ENCODE assay signal across 13 cellular contexts in genomic region chr21:36035381-36035791, GRCh38. TPM values are rescaled to one million over a fixed set of nuclear protein-coding genes. Genes with fewer than 3 reads are reported as not detected.
DNase-seq lines count a peak whose midpoint lies in the region; ATAC-seq, FAIRE-seq and TF ChIP-seq lines count a peak whose summit lies in the region.
"Had no signal": no experiment of that assay in that cellular context is flagged by ENCODE, and none has a peak within 500 bp of the region (broad histone marks: within the 10 kb centered on the region; RNA-seq: fewer than 3 reads in every experiment).

No MANE protein-coding gene starts in this region.

- DNase-seq in Caki2 (ENCODE audit: low read depth) (peak; percentile 55), H7 (peak; percentile 71), K562 (ENCODE audit: extremely low read depth in 1 of 4, low spot score in 3 of 4) (peak in 2 of 4 experiments; percentile 21 to 38), lower lobe of right lung (no peak), NCI-H345 (lab: John Stamatoyannopoulos, UW) (no peak)
- no peak for DNase-seq in activated CD8-positive, alpha-beta T cell treated with anti-CD3 and anti-CD28 coated beads for 36 hours
- DNase-seq: activated CD4-positive, alpha-beta T cell treated with anti-CD3 and anti-CD28 coated beads for 36 hours; activated T-cell treated with anti-CD3 and anti-CD28 coated beads, Interleukin-2, amount 50 U/mL, for 72 hours; immature natural killer cell; NCI-H1436 treated with DMSO at 0.1 percent for 48 hours had no signal

- no peak overlapping the region for H2AFZ ChIP-seq in K562 (ENCODE audit: low read depth, low read length)

- TF ChIP-seq CTCF in K562 (IDR thresholded peaks at IDR 0.05 in 2 of 3, conservative IDR thresholded peaks at IDR 0.05 in 1 of 3; ENCODE audit: insufficient read depth in 2 of 3, low read depth in 1 of 3, low read length in 3 of 3) (peak; percentile 11 to 33 (median 30); a peak in 2 of 6 replicates), lower lobe of right lung (IDR thresholded peaks at IDR 0.05) (no peak)
- TF ChIP-seq CTCF in activated CD8-positive, alpha-beta T cell treated with anti-CD3 and anti-CD28 coated beads for 36 hours (IDR thresholded peaks at IDR 0.05): no peak

- peaks cover 15% of the 10 kb centered on the region for H3K36me3 Mint-ChIP-seq in activated CD8-positive, alpha-beta T cell treated with anti-CD3 and anti-CD28 coated beads for 36 hours (ENCODE audit: low read depth)

- peak; percentile 57 for ATAC-seq in K562
- peak; percentile 15 to 32 for ATAC-seq in lower lobe of right lung
- no peak for ATAC-seq in GM21515 (IDR thresholded peaks at IDR 0.05; ENCODE audit: unreplicated experiment)
- ATAC-seq in activated CD8-positive, alpha-beta T cell treated with anti-CD3 and anti-CD28 coated beads for 36 hours: no peak
- ATAC-seq: activated CD4-positive, alpha-beta T cell treated with anti-CD3 and anti-CD28 coated beads for 36 hours; activated T-cell treated with anti-CD3 and anti-CD28 coated beads, Interleukin-2, amount 50 U/mL, for 72 hours had no signal

- no TSS peak for BruUV-seq in K562 (replicated peaks; lab: Mats Ljungman, UMichigan)

- H3K4me3 ChIP-seq in H7 (ENCODE audit: insufficient read depth, low read depth, low read length) (no peak overlapping the region), K562 (no peak overlapping the region), lower lobe of right lung (no peak overlapping the region)

- POLR2A ChIA-PET in K562 (lab: Yijun Ruan, JAX): interaction anchor here (0.6 to 1.4 kb wide), 2 partner anchors 18 to 86 kb away, joined by 3 to 5 read pairs; no protein-coding TSS in a partner anchor
- POLR2A ChIA-PET in activated CD8-positive, alpha-beta T cell treated with anti-CD3 and anti-CD28 coated beads for 36 hours (lab: Charles Lee): interaction anchor here (0.9 kb wide), 1 partner anchor 69 kb away, joined by 3 read pairs; no protein-coding TSS in a partner anchor

- H3K79me2 ChIP-seq in K562 (ENCODE audit: control insufficient read depth, insufficient read depth, low read length): no peaks in the 10 kb centered on the region

- no peak overlapping the region for H3K27ac Mint-ChIP-seq in activated CD8-positive, alpha-beta T cell treated with anti-CD3 and anti-CD28 coated beads for 36 hours
- H3K27ac Mint-ChIP-seq: activated CD4-positive, alpha-beta T cell treated with anti-CD3 and anti-CD28 coated beads for 36 hours; activated T-cell treated with anti-CD3 and anti-CD28 coated beads, Interleukin-2, amount 50 U/mL, for 72 hours had no signal

- H3K4me1 Mint-ChIP-seq in activated CD8-positive, alpha-beta T cell treated with anti-CD3 and anti-CD28 coated beads for 36 hours (ENCODE audit: low read depth): no peaks in the 10 kb centered on the region
- H3K4me1 Mint-ChIP-seq: activated CD4-positive, alpha-beta T cell treated with anti-CD3 and anti-CD28 coated beads for 36 hours; CD14-positive monocyte; immature natural killer cell had no signal

- WGBS in K562 (ENCODE audit: insufficient coverage, low coverage, missing lambda C conversion rate): 66% methylated on average over 10 of the region's 10 CpGs

- H3K27ac ChIP-seq in K562 (ENCODE audit: extremely low read depth, low read depth, low read length) (no peak overlapping the region), lower lobe of right lung (no peak overlapping the region)

- H3K36me3 ChIP-seq in H7 (replicated peaks; ENCODE audit: control insufficient read depth, insufficient read depth, low read length): peaks cover 19% of the 10 kb centered on the region
- peaks cover 53% of the 10 kb centered on the region for H3K36me3 ChIP-seq in K562 (ENCODE audit: control insufficient read depth, insufficient read depth, low read length)
- H3K36me3 ChIP-seq in lower lobe of right lung: peaks cover 73% of the 10 kb centered on the region

- no peak for TF ChIP-seq POLR2A in K562 (conservative IDR thresholded peaks at IDR 0.05)

- no peaks in the 10 kb centered on the region for H3K27me3 Mint-ChIP-seq in activated CD8-positive, alpha-beta T cell treated with anti-CD3 and anti-CD28 coated beads for 36 hours
- H3K27me3 Mint-ChIP-seq: activated CD4-positive, alpha-beta T cell treated with anti-CD3 and anti-CD28 coated beads for 36 hours had no signal

- no peak for TF ChIP-seq RAD21 in K562 (CRISPR knock-in tag; conservative IDR thresholded peaks at IDR 0.05 in 1 of 2, IDR thresholded peaks at IDR 0.05 in 1 of 2)

- TF ChIP-seq EP300 in K562 (IDR thresholded peaks at IDR 0.05; ENCODE audit: low read length): no peak

- FAIRE-seq in K562 (lab: Jason Lieb, UNC): no peak
- FAIRE-seq: astrocyte had no signal

- no peak overlapping the region for H3K4me3 Mint-ChIP-seq in activated CD8-positive, alpha-beta T cell treated with anti-CD3 and anti-CD28 coated beads for 36 hours
- H3K4me3 Mint-ChIP-seq: activated CD4-positive, alpha-beta T cell treated with anti-CD3 and anti-CD28 coated beads for 36 hours; activated T-cell treated with anti-CD3 and anti-CD28 coated beads, Interleukin-2, amount 50 U/mL, for 72 hours; CD14-positive monocyte; immature natural killer cell had no signal

- H3K4me1 ChIP-seq in K562 (replicated peaks in 1 of 2; ENCODE audit: control insufficient read depth in 2 of 2, insufficient read depth in 2 of 2, low read length in 2 of 2) (peaks cover 4 to 12% of the 10 kb centered on the region in 2 experiments; a peak in 4 of 5 replicates), lower lobe of right lung (no peaks in the 10 kb centered on the region)

- CTCF ChIA-PET in K562 (lab: Yijun Ruan, JAX; ENCODE audit: low intra/inter-chr PET ratio): no interaction called here
- CTCF ChIA-PET in activated CD8-positive, alpha-beta T cell treated with anti-CD3 and anti-CD28 coated beads for 36 hours (lab: Charles Lee): no interaction called here

- in situ Hi-C loops in Caki2 (cut with HindIII; ENCODE audit: low pct_unique_long_range_greater_than_20kb, low sequenced_read_pairs) (no loop called here), K562 (cut with MboI) (no loop called here)

- intact Hi-C loops in K562 (cut with micrococcal nuclease): no loop called here
- intact Hi-C loops in lower lobe of right lung (cut with DNase I): no loop called here
- intact Hi-C loops in activated CD8-positive, alpha-beta T cell treated with anti-CD3 and anti-CD28 coated beads for 36 hours (cut with micrococcal nuclease): no loop called here

- no peak overlapping the region for H3K4me2 ChIP-seq in K562 (ENCODE audit: insufficient read depth, low read length)

- no peaks in the 10 kb centered on the region for H3K9me1 ChIP-seq in K562 (ENCODE audit: control insufficient read depth, insufficient read depth, low read length)

- H4K20me1 ChIP-seq in K562 (replicated peaks; ENCODE audit: control insufficient read depth, insufficient read depth, low read length): no peaks in the 10 kb centered on the region

- no peak overlapping the region; a peak in 1 of 4 replicates for H3K9ac ChIP-seq in K562 (ENCODE audit: insufficient read depth in 1 of 2, low read depth in 2 of 2, low read length in 2 of 2)

- H3K9me3 ChIP-seq in K562 (replicated peaks; ENCODE audit: control insufficient read depth, insufficient read depth, low read depth, low read length) (no peaks in the 10 kb centered on the region), lower lobe of right lung (no peaks in the 10 kb centered on the region)

- no peaks in the 10 kb centered on the region for H3K9me3 Mint-ChIP-seq in activated CD8-positive, alpha-beta T cell treated with anti-CD3 and anti-CD28 coated beads for 36 hours
- H3K9me3 Mint-ChIP-seq: activated T-cell treated with anti-CD3 and anti-CD28 coated beads, Interleukin-2, amount 50 U/mL, for 72 hours; immature natural killer cell had no signal

- no peaks in the 10 kb centered on the region for H3K27me3 ChIP-seq in H7 (ENCODE audit: control insufficient read depth, insufficient read depth, low read length)
- no peaks in the 10 kb centered on the region for H3K27me3 ChIP-seq in K562 (ENCODE audit: control insufficient read depth in 2 of 2, insufficient read depth in 2 of 2, low read length in 2 of 2)
- H3K27me3 ChIP-seq in lower lobe of right lung (ENCODE audit: low read depth): no peaks in the 10 kb centered on the region

RNA-seq across cellular contexts. Expression of gene SETD4, which starts 24.9 kb away (rescaled TPM):
- total RNA-seq in Caki2 (2014; rRNA removed; shearing (Covaris generic); ENCODE audit: low replicate concordance): 18.1 and 26.4 TPM in 2 replicates
- total RNA-seq in H7 (2014; rRNA removed; shearing (Covaris generic)): 13.8 and 14.7 TPM in 2 replicates
- total RNA-seq in K562 (2011; cell fraction: chromatin; rRNA removed; ENCODE audit: low replicate concordance): 72.3 and 98.7 TPM in 2 replicates
- total RNA-seq in K562 (2011; cell fraction: nucleolus; rRNA removed): 43.0 and 50.5 TPM in 2 replicates
- total RNA-seq in K562 (2011; cell fraction: nucleoplasm; rRNA removed): 68.0 and 93.6 TPM in 2 replicates
- 16.0 and 16.1 TPM in 2 replicates for total RNA-seq in K562 (2014; rRNA removed)
- 25.7 and 27.1 TPM in 2 replicates for total RNA-seq in K562 (2014; rRNA removed; fragmentation: Illumina TruSeq; extraction: Trizol)
- total RNA-seq in K562 (2015; rRNA removed; fragmentation: Illumina TruSeq; extraction: Trizol): 23.6 and 23.9 TPM in 2 replicates
- total RNA-seq in K562 (2021): 23.5 and 27.0 TPM in 2 replicates
- polyA plus RNA-seq in K562 (2011; rRNA removed): 20.1 and 24.5 TPM in 2 replicates
- polyA plus RNA-seq in K562 (2011; cell fraction: cytosol; rRNA removed): 11.7 and 14.6 TPM in 2 replicates
- polyA plus RNA-seq in K562 (2011; cell fraction: nucleus; rRNA removed): 43.3 and 46.0 TPM in 2 replicates
- polyA plus RNA-seq in K562 (2012): 12.9 and 14.2 TPM in 2 replicates
- polyA plus RNA-seq in K562 (2014; fragmentation: Illumina TruSeq; extraction: Trizol): 26.2 and 27.4 TPM in 2 replicates
- 10 to 100 TPM; 49.2 to 51.3 TPM for polyA plus RNA-seq in K562 (2014; fragmentation: Nextera tagmentation; extraction: Ambion mirVana)
- 31.7 and 32.5 TPM in 2 replicates for polyA plus RNA-seq in K562 (2014; rRNA removed)
- polyA minus RNA-seq in K562 (2011; rRNA and poly(A)+ RNA removed): 22.6 and 27.8 TPM in 2 replicates
- polyA minus RNA-seq in K562 (2011; cell fraction: cytosol; rRNA and poly(A)+ RNA removed): 10.6 and 18.2 TPM in 2 replicates
- 23.3 and 29.3 TPM in 2 replicates for polyA minus RNA-seq in K562 (2011; cell fraction: nucleus; rRNA and poly(A)+ RNA removed)
- 19.4 TPM for total RNA-seq in lower lobe of right lung
- 10 to 100 TPM; 18.5 to 19.1 TPM for total RNA-seq in activated CD8-positive, alpha-beta T cell treated with anti-CD3 and anti-CD28 coated beads for 36 hours

RNA-seq across cellular contexts. Expression of gene CBR1, which starts 34.4 kb away (rescaled TPM):
- total RNA-seq in Caki2 (2014; rRNA removed; shearing (Covaris generic); ENCODE audit: low replicate concordance): 470 and 520 TPM in 2 replicates
- 95.3 and 129 TPM in 2 replicates for total RNA-seq in H7 (2014; rRNA removed; shearing (Covaris generic))
- 5.1 and 7.5 TPM in 2 replicates for total RNA-seq in K562 (2011; cell fraction: chromatin; rRNA removed; ENCODE audit: low replicate concordance)
- total RNA-seq in K562 (2011; cell fraction: nucleolus; rRNA removed): 8.3 and 10.5 TPM in 2 replicates
- 8.5 and 9.1 TPM in 2 replicates for total RNA-seq in K562 (2011; cell fraction: nucleoplasm; rRNA removed)
- total RNA-seq in K562 (2014; rRNA removed) (33.8 and 37.3 TPM in 2 replicates), K562 (2014; rRNA removed; fragmentation: Illumina TruSeq; extraction: Trizol) (9.5 and 12.6 TPM in 2 replicates), K562 (2015; rRNA removed; fragmentation: Illumina TruSeq; extraction: Trizol) (15.4 and 15.6 TPM in 2 replicates), K562 (2021) (15.1 and 17.6 TPM in 2 replicates), lower lobe of right lung (72.9 TPM)
- polyA plus RNA-seq in K562 (2011; rRNA removed) (14.8 and 21.8 TPM in 2 replicates), K562 (2014; fragmentation: Illumina TruSeq; extraction: Trizol) (9.3 and 10.0 TPM in 2 replicates), K562 (2014; fragmentation: Nextera tagmentation; extraction: Ambion mirVana) (1 to 10 TPM; 2.5 to 5.5 TPM), K562 (2014; rRNA removed) (21.5 and 29.6 TPM in 2 replicates)
- 21.5 and 101 TPM in 2 replicates for polyA plus RNA-seq in K562 (2011; cell fraction: cytosol; rRNA removed)
- polyA plus RNA-seq in K562 (2011; cell fraction: nucleus; rRNA removed): 16.1 and 19.9 TPM in 2 replicates
- polyA plus RNA-seq in K562 (2012): 12.9 and 16.1 TPM in 2 replicates
- polyA minus RNA-seq in K562 (2011; rRNA and poly(A)+ RNA removed): 6.4 and 9.5 TPM in 2 replicates
- 6.2 and 7.5 TPM in 2 replicates for polyA minus RNA-seq in K562 (2011; cell fraction: cytosol; rRNA and poly(A)+ RNA removed)
- 6.5 and 8.0 TPM in 2 replicates for polyA minus RNA-seq in K562 (2011; cell fraction: nucleus; rRNA and poly(A)+ RNA removed)
- 10 to 100 TPM; 37.1 to 43.2 TPM for total RNA-seq in activated CD8-positive, alpha-beta T cell treated with anti-CD3 and anti-CD28 coated beads for 36 hours

Comparison
In these comparisons a context has a peak if more than half of its experiments do, and no peak if none do; other contexts are left out.
1. DNase-seq: peak in Caki2 (single experiment) and H7 (single experiment); none in lower lobe of right lung (single experiment), activated CD8-positive, alpha-beta T cell treated with anti-CD3 and anti-CD28 coated beads for 36 hours (single experiment) and NCI-H345 (single experiment).
2. ATAC-seq: peak in K562 (single experiment) and lower lobe of right lung (2 of 2); none in GM21515 (single experiment) and activated CD8-positive, alpha-beta T cell treated with anti-CD3 and anti-CD28 coated beads for 36 hours (single experiment).
3. CTCF ChIP-seq: peak in K562 (3 of 3); none in lower lobe of right lung (single experiment) and activated CD8-positive, alpha-beta T cell treated with anti-CD3 and anti-CD28 coated beads for 36 hours (single experiment).